24 cellular contexts compared by ENCODE assay signal in genomic region chr11:135037828-135038227, GRCh38.
"Had no signal": no experiment of that assay in that cellular context is flagged by ENCODE, and none has a peak within 500 bp of the region (broad histone marks: within the 10 kb centered on the region; RNA-seq: fewer than 3 reads in every experiment).

No MANE protein-coding gene starts in this region.

- H3K27ac ChIP-seq: colonic mucosa, epithelial cell of prostate, foreskin keratinocyte, gastroesophageal sphincter, heart left ventricle, hepatocyte, left lung, lower lobe of right lung had no signal

- FAIRE-seq: endometrium, frontal cortex, keratinocyte had no signal

- H3K79me2 ChIP-seq: hepatocyte had no signal

- H3K9me3 ChIP-seq: colonic mucosa, gastroesophageal sphincter, heart left ventricle, left lung, lower lobe of right lung, mucosa of descending colon had no signal

- H3K4me1 ChIP-seq: colonic mucosa, foreskin keratinocyte, gastroesophageal sphincter, heart left ventricle, left lung, lower lobe of right lung had no signal

- H3K36me3 ChIP-seq: colonic mucosa, gastroesophageal sphincter, heart left ventricle, left lung, lower lobe of right lung had no signal

- H3K4me3 ChIP-seq: colonic mucosa, gastroesophageal sphincter, heart left ventricle, hepatocyte, left lung, lower lobe of right lung, mucosa of descending colon had no signal

- H2AFZ ChIP-seq: hepatocyte had no signal

- DNase-seq: colonic mucosa; cortex of kidney; effector CD8-positive, alpha-beta T cell; effector memory CD8-positive, alpha-beta T cell; endodermal cell; erythroblast; foreskin keratinocyte; heart left ventricle; hypothalamus; immature natural killer cell; left cardiac atrium; left lung; left ventricle myocardium superior; lower lobe of right lung; mesenchymal stem cell; mucosa of descending colon; naive B cell had no signal

- H3K27me3 ChIP-seq: colonic mucosa, foreskin keratinocyte, hepatocyte had no signal

- H3K4me2 ChIP-seq: hepatocyte had no signal

- ATAC-seq: effector memory CD8-positive, alpha-beta T cell; esophagus mucosa; foreskin keratinocyte; gastroesophageal sphincter; heart left ventricle; left cardiac atrium; left lung; left ventricle myocardium superior; mucosa of descending colon had no signal
